Comparison of ENCODE assay signal across 12 cellular contexts in genomic region chr1:241706967-241707366, GRCh38. TPM values are rescaled to one million over a fixed set of nuclear protein-coding genes. Genes with fewer than 3 reads are reported as not detected.
A peak's percentile ranks its signal among the peaks of the same experiment; 100 is the strongest.
DNase-seq lines count a peak whose midpoint lies in the region; ATAC-seq, FAIRE-seq and TF ChIP-seq lines count a peak whose summit lies in the region.
"Had no signal": no experiment of that assay in that cellular context is flagged by ENCODE, and none has a peak within 500 bp of the region (broad histone marks: within the 10 kb centered on the region; RNA-seq: fewer than 3 reads in every experiment).

No MANE protein-coding gene starts in this region.

- CTCF ChIA-PET in T-cell (lab: Charles Lee), result no interaction called here

- H3K27me3 ChIP-seq in tibial nerve, result no peaks in the 10 kb centered on the region
- H3K27me3 ChIP-seq: ascending aorta had no signal

- H3K36me3 Mint-ChIP-seq in T-cell, result no peaks in the 10 kb centered on the region

- TF ChIP-seq CTCF in tibial nerve (IDR thresholded peaks at IDR 0.05), result no peak

- no peaks in the 10 kb centered on the region for H3K9me3 ChIP-seq in tibial nerve
- H3K9me3 ChIP-seq: ascending aorta had no signal

- peak overlapping the region; percentile 45 to 68 for H3K27ac Mint-ChIP-seq in T-cell

- POLR2A ChIA-PET in T-cell (lab: Charles Lee), result interaction anchor here in 1 of 2 donors (0.6 kb wide), 1 partner anchor 188 kb away, joined by 3 read pairs; no protein-coding TSS in a partner anchor

- peak in 4 of 6 experiments; percentile 2 to 41 (median 18) for DNase-seq in stimulated activated naive CD4-positive, alpha-beta T cell (lab: John Stamatoyannopoulos, UW)
- no peak for DNase-seq in stimulated activated naive CD4-positive, alpha-beta T cell treated with Interleukin-2 at 50 U/mL for 16 hours (lab: John Stamatoyannopoulos, UW)
- peak; percentile 24 to 77 (median 50) for DNase-seq in T-cell
- peak; percentile 47 for DNase-seq in fibroblast of gingiva (ENCODE audit: low read depth)
- peak; percentile 28 for DNase-seq in urothelium cell line (ENCODE audit: low spot score)
- DNase-seq in tibial nerve (ENCODE audit: low spot score in 2 of 2), result no peak
- DNase-seq: retina had no signal

- H3K27ac ChIP-seq in tibial nerve, result no peak overlapping the region
- H3K27ac ChIP-seq: ascending aorta had no signal

- no peaks in the 10 kb centered on the region for H3K4me1 ChIP-seq in tibial nerve
- H3K4me1 ChIP-seq: ascending aorta had no signal

- no peak overlapping the region for H3K4me3 ChIP-seq in tibial nerve
- H3K4me3 ChIP-seq: ascending aorta had no signal

- FAIRE-seq in urothelium cell line (lab: Jason Lieb, UNC), result no peak

- WGBS in tibial nerve, 2 donors, result 64 to 80% methylated on average over 2 of the region's 2 CpGs

- no peak for TF ChIP-seq POLR2A in tibial nerve (IDR thresholded peaks at IDR 0.05)

- H3K4me1 Mint-ChIP-seq in T-cell, result peaks cover 19 to 21% (median 21%) of the 10 kb centered on the region in 3 donors

- peak overlapping the region in 2 of 3 donors; percentile 48 to 58 for H3K4me3 Mint-ChIP-seq in T-cell

- H3K9me3 Mint-ChIP-seq in T-cell, result peaks cover 0 to 5% (median 0%) of the 10 kb centered on the region in 3 donors

- H3K27me3 Mint-ChIP-seq in T-cell, result no peaks in the 10 kb centered on the region

- ATAC-seq in T-cell (replicated peaks in 1 of 4), result peak; percentile 76 to 99 (median 90)
- no peak for ATAC-seq in GM19328 (IDR thresholded peaks at IDR 0.05; ENCODE audit: unreplicated experiment)
- ATAC-seq in GM18907 (IDR thresholded peaks at IDR 0.05; ENCODE audit: unreplicated experiment), result no peak

- H3K36me3 ChIP-seq in tibial nerve, result no peaks in the 10 kb centered on the region
- H3K36me3 ChIP-seq: ascending aorta had no signal

- TF ChIP-seq EP300 in tibial nerve (IDR thresholded peaks at IDR 0.05), result no peak

RNA-seq across cellular contexts. Expression of gene WDR64, which starts 54.9 kb away (rescaled TPM):
- total RNA-seq in T-cell, result under 1 TPM in 4 of 5 donors, not detected in 1; 0.13 to 0.48 (median 0.26) TPM
- total RNA-seq in tibial nerve, result under 1 TPM in 1 of 4 donors, not detected in 3; 0.42 TPM
- total RNA-seq: ascending aorta, fibroblast of lung, lung microvascular endothelial cell had no signal

Comparison
In these comparisons a context has a peak if more than half of its experiments do, and no peak if none do; other contexts are left out.
1. DNase-seq: peak in stimulated activated naive CD4-positive, alpha-beta T cell (4 of 6), T-cell (34 of 34), fibroblast of gingiva (single experiment) and urothelium cell line (single experiment); none in stimulated activated naive CD4-positive, alpha-beta T cell treated with Interleukin-2 at 50 U/mL for 16 hours (single experiment) and tibial nerve (0 of 2).
2. ATAC-seq: peak in T-cell (4 of 4); none in GM19328 (single experiment) and GM18907 (single experiment).